In the genomic region with DNA sequence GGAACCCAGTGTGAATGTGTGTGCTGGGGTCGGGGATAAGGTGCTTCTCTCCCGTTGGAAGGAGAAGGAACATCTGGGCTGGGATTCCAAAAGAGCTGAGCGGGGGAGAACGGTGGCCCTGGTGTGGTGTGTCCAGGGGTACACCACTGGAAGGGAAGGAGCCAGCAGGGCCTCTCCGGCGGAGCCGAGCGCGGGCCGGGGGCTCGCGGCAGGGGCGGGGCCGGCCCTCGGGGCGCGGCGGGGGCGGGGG, we compare ENCODE assay signal across 8 cellular contexts. TPM values are rescaled to one million over a fixed set of nuclear protein-coding genes. Genes with fewer than 3 reads are reported as not detected.
A peak's percentile ranks its signal among the peaks of the same experiment; 100 is the strongest.
DNase-seq lines count a peak whose midpoint lies in the region; ATAC-seq and TF ChIP-seq lines count a peak whose summit lies in the region.

No MANE protein-coding gene starts in this region.

- intact Hi-C loops in stomach (cut with DNase I; ENCODE audit: low total_unique reads) = no loop called here

- TF ChIP-seq CTCF in VCaP (conservative IDR thresholded peaks at IDR 0.05) (no peak), hepatocyte (IDR thresholded peaks at IDR 0.05; ENCODE audit: poor library complexity) (no peak), stomach (IDR thresholded peaks at IDR 0.05) (no peak)

- H3K9me2 ChIP-seq in hepatocyte (replicated peaks; ENCODE audit: insufficient read depth) = no peaks in the 10 kb centered on the region

- H3K4me3 ChIP-seq in hepatocyte (peak overlapping the region; percentile 47), stomach (peak overlapping the region; percentile 77 to 85 (median 80))

- H3K27me3 ChIP-seq in hepatocyte = no peaks in the 10 kb centered on the region
- peaks cover 0 to 11% (median 0%) of the 10 kb centered on the region in 3 donors for H3K27me3 ChIP-seq in stomach

- peaks cover 29% of the 10 kb centered on the region for H3K79me2 ChIP-seq in hepatocyte

- H3K27ac ChIP-seq in VCaP (peak overlapping the region; percentile 75), hepatocyte (peak overlapping the region; percentile 63), stomach (peak overlapping the region in 3 of 5 donors; percentile 87 to 97 (median 89))

- 3% methylated on average over 9 of the region's 19 CpGs for WGBS in hepatocyte (ENCODE audit: low lambda C conversion rate, missing lambda C conversion rate)
- 1 to 8% (median 1%) methylated on average over 5 to 19 of the region's 19 CpGs for WGBS in stomach, 5 donors

- ATAC-seq in HG03039 (IDR thresholded peaks at IDR 0.05; ENCODE audit: unreplicated experiment) = no peak

- peak; percentile 30 for DNase-seq in NCI-H748 treated with DMSO at 0.1 percent for 48 hours (lab: John Stamatoyannopoulos, UW)
- no peak for DNase-seq in NCI-H748 (lab: John Stamatoyannopoulos, UW; ENCODE audit: unreplicated experiment)
- no peak for DNase-seq in hepatocyte (ENCODE audit: low spot score)
- no peak for DNase-seq in stomach
- DNase-seq in cerebellum (ENCODE audit: low spot score) = no peak
- no peak for DNase-seq in amniotic stem cell (lab: John Stamatoyannopoulos, UW)

- H3K9me3 ChIP-seq in hepatocyte (ENCODE audit: low read depth) (no peaks in the 10 kb centered on the region), stomach (no peaks in the 10 kb centered on the region)

- no peaks in the 10 kb centered on the region for H4K20me1 ChIP-seq in hepatocyte (ENCODE audit: insufficient read depth, poor library complexity, severe bottlenecking)

- H3K4me2 ChIP-seq in hepatocyte = peak overlapping the region; percentile 94

- TF ChIP-seq POLR2A in stomach (IDR thresholded peaks at IDR 0.05) = no peak

- TF ChIP-seq EP300 in stomach (IDR thresholded peaks at IDR 0.05) = no peak

- H2AFZ ChIP-seq in hepatocyte = peak overlapping the region; percentile 97

- H3K4me1 ChIP-seq in hepatocyte (ENCODE audit: insufficient read depth) (peaks cover 18% of the 10 kb centered on the region), stomach (peaks cover 21 to 55% (median 44%) of the 10 kb centered on the region in 4 donors)

- H3K36me3 ChIP-seq in hepatocyte (replicated peaks; ENCODE audit: insufficient read depth, low read depth) (no peaks in the 10 kb centered on the region), stomach (no peaks in the 10 kb centered on the region)

RNA-seq across cellular contexts. Expression of a gene that starts 0.2 kb away (rescaled TPM):
- total RNA-seq in hepatocyte (30.6 and 36.2 TPM in 2 replicates), stomach (100 to 1,000 TPM in 1 of 5 donors, 10 to 100 TPM in 4; 15.2 to 769 (median 46.7) TPM), cerebellum (12.5 TPM)
- polyA plus RNA-seq in hepatocyte (27.1 and 30.2 TPM in 2 replicates), stomach (10 to 100 TPM; 21.4 to 37.9 (median 25.5) TPM)

RNA-seq across cellular contexts. Expression of a gene that starts 57.1 kb away (rescaled TPM):
- 214 and 215 TPM in 2 replicates for total RNA-seq in hepatocyte
- 467 and 520 TPM in 2 replicates for polyA plus RNA-seq in hepatocyte
- 100 to 1,000 TPM in 4 of 5 donors, 10 to 100 TPM in 1; 70.1 to 897 (median 422) TPM for total RNA-seq in stomach
- polyA plus RNA-seq in stomach = 100 to 1,000 TPM; 418 to 629 (median 615) TPM
- total RNA-seq in cerebellum = 304 TPM
